In genomic region chr16:53881371-53881770, GRCh38 we compare ENCODE assay signal across 17 cellular contexts.
DNase-seq lines count a peak whose midpoint lies in the region; ATAC-seq, FAIRE-seq and TF ChIP-seq lines count a peak whose summit lies in the region.
"Had no signal": no experiment of that assay in that cellular context is flagged by ENCODE, and none has a peak within 500 bp of the region (broad histone marks: within the 10 kb centered on the region; RNA-seq: fewer than 3 reads in every experiment).

No MANE protein-coding gene starts in this region.

- H3T11ph ChIP-seq in H9 (ENCODE audit: low read length) = no peak overlapping the region

- 61% methylated on average over 2 of the region's 2 CpGs for WGBS in A549 (ENCODE audit: missing lambda C conversion rate)
- WGBS in tibial nerve, 2 donors = 84 to 86% methylated on average over 2 of the region's 2 CpGs
- WGBS in H9 (ENCODE audit: extremely low coverage, insufficient read length, low lambda C conversion rate) = no CpG with 5 or more reads among the region's 2 CpGs

- no peak overlapping the region for H2BK15ac ChIP-seq in H9 (ENCODE audit: low read depth, low read length)

- H3K9ac ChIP-seq in HCT116 (ENCODE audit: low read length) = no peak overlapping the region
- peak overlapping the region; percentile 50 for H3K9ac ChIP-seq in adipocyte (ENCODE audit: low read length)
- no peak overlapping the region for H3K9ac ChIP-seq in H9 (ENCODE audit: extremely low read depth, insufficient read length, low read length)
- H3K9ac ChIP-seq in MM.1S (ENCODE audit: low read length) = no peak overlapping the region

- no peak overlapping the region for H3K18ac ChIP-seq in H9 (ENCODE audit: insufficient read length, low read depth, low read length)

- H3K4me2 ChIP-seq in A549 = peak overlapping the region; percentile 37; the same call in 2 of the 3 replicates
- no peak overlapping the region for H3K4me2 ChIP-seq in HCT116 (ENCODE audit: low read length)
- H3K4me2 ChIP-seq in H9 (ENCODE audit: insufficient read depth, insufficient read length, low read length) = no peak overlapping the region
- no peak overlapping the region for H3K4me2 ChIP-seq in MM.1S (ENCODE audit: low read depth, low read length)

- no peak overlapping the region for H2AK5ac ChIP-seq in H9 (ENCODE audit: insufficient read length, low read length)

- no peak overlapping the region for H3K27ac Mint-ChIP-seq in H9
- H3K27ac Mint-ChIP-seq: activated T-helper 2 cell treated with anti-CD3 and anti-CD28 coated beads, Interferon-gamma antibody, Interleukin-2, Interleukin-4, amounts not matched to agents 10 μg/mL and 5 μg/mL and 100 μg/mL, durations not matched to agents 14 hours and 24 hours and 36 hours had no signal

- H3K9me3 ChIP-seq in A549 (no peaks in the 10 kb centered on the region), HCT116 (ENCODE audit: control insufficient read depth in 1 of 2, insufficient read depth in 1 of 2, low read depth in 1 of 2, low read length in 2 of 2) (no peaks in the 10 kb centered on the region), adipocyte (ENCODE audit: control insufficient read depth, low read length) (no peaks in the 10 kb centered on the region), tibial nerve (no peaks in the 10 kb centered on the region), H9 (ENCODE audit: control insufficient read depth, low read depth, low read length) (no peaks in the 10 kb centered on the region), MM.1S (replicated peaks; ENCODE audit: insufficient read depth, low read length) (no peaks in the 10 kb centered on the region)
- H3K9me3 ChIP-seq: body of pancreas, spleen, thyroid gland had no signal

- no peaks in the 10 kb centered on the region for H3F3A ChIP-seq in MM.1S (ENCODE audit: insufficient read depth, low read length)

- H4K20me1 ChIP-seq in HCT116 (ENCODE audit: insufficient read depth) = no peaks in the 10 kb centered on the region
- no peaks in the 10 kb centered on the region for H4K20me1 ChIP-seq in H9 (ENCODE audit: control insufficient read depth, insufficient read depth, insufficient read length)
- no peaks in the 10 kb centered on the region for H4K20me1 ChIP-seq in MM.1S (ENCODE audit: insufficient read depth, low read length)

- no peak overlapping the region for H4K8ac ChIP-seq in H9 (replicated peaks; ENCODE audit: insufficient read length, low read depth, low read length)

- no peak overlapping the region for H3K4ac ChIP-seq in H9 (ENCODE audit: low read depth, low read length)

- H3K79me1 ChIP-seq in H9 (ENCODE audit: insufficient read depth, low read depth, low read length, poor library complexity, severe bottlenecking) = no peaks in the 10 kb centered on the region

- BruUV-seq in HCT116 (replicated peaks; lab: Mats Ljungman, UMichigan) = no TSS peak

- FAIRE-seq in A549 (lab: Jason Lieb, UNC) = no peak
- FAIRE-seq in HTR-8/SVneo (lab: Jason Lieb, UNC) = no peak
- FAIRE-seq: A204.1, GM12878 had no signal

- CTCF ChIA-PET in A549 (lab: Yijun Ruan, JAX) = interaction anchor here (1.1 kb wide), 1 partner anchor 9 kb away, joined by 4 read pairs; no protein-coding TSS in a partner anchor
- CTCF ChIA-PET in HCT116 (lab: Charles Lee) = no interaction called here

- no peak overlapping the region for H3K23ac ChIP-seq in H9 (ENCODE audit: insufficient read length, low read depth, low read length)

- H3K4me3 ChIP-seq in A549 = no peak overlapping the region
- H3K4me3 ChIP-seq in HCT116 (replicated peaks in 1 of 2; ENCODE audit: low read depth in 1 of 2, low read length in 2 of 2) = no peak overlapping the region
- no peak overlapping the region for H3K4me3 ChIP-seq in adipocyte (ENCODE audit: low read length)
- H3K4me3 ChIP-seq in fibroblast of villous mesenchyme (ENCODE audit: low read depth, low read length) = no peak overlapping the region
- no peak overlapping the region for H3K4me3 ChIP-seq in tibial nerve
- H3K4me3 ChIP-seq in MM.1S (ENCODE audit: low read length) = no peak overlapping the region
- H3K4me3 ChIP-seq: body of pancreas, GM12878, spleen, thyroid gland had no signal

- intact Hi-C loops in HCT116 (cut with micrococcal nuclease) = no loop called here

- H2BK12ac ChIP-seq in H9 (ENCODE audit: insufficient read length, low read depth, low read length) = no peak overlapping the region

- H3K79me2 ChIP-seq in HCT116 (ENCODE audit: insufficient read depth, low read length) (no peaks in the 10 kb centered on the region), H9 (ENCODE audit: insufficient read depth, low read length) (no peaks in the 10 kb centered on the region), MM.1S (ENCODE audit: low read length) (no peaks in the 10 kb centered on the region)

- no peaks in the 10 kb centered on the region for H3K23me2 ChIP-seq in H9 (ENCODE audit: insufficient read length, low read depth, low read length, poor library complexity, severe bottlenecking)

- H2BK120ac ChIP-seq in H9 (ENCODE audit: low read depth, low read length, poor library complexity, severe bottlenecking) = no peak overlapping the region

- H3K4me3 Mint-ChIP-seq in H9 = no peak overlapping the region

- no peaks in the 10 kb centered on the region for H3K9me3 Mint-ChIP-seq in H9
- H3K9me3 Mint-ChIP-seq: activated T-helper 2 cell treated with anti-CD3 and anti-CD28 coated beads, Interferon-gamma antibody, Interleukin-2, Interleukin-4, amounts not matched to agents 10 μg/mL and 5 μg/mL and 100 μg/mL, durations not matched to agents 14 hours and 24 hours and 36 hours had no signal

- H2BK5ac ChIP-seq in H9 (ENCODE audit: insufficient read length, low read length) = no peak overlapping the region

- ATAC-seq in A549 (peak; percentile 73 to 100), HCT116 (no peak)
- ATAC-seq: body of pancreas, GM12878 had no signal

- RAD21 ChIA-PET in HCT116 (lab: Charles Lee; ENCODE audit: low non-redundant PET in 1 of 2, low total read pairs in 2 of 2, uncharacterized antibody in 2 of 2, unreplicated experiment in 2 of 2) = no interaction called here

- H3K4me1 ChIP-seq in A549 (peaks cover 16% of the 10 kb centered on the region; the same call in 2 of the 3 replicates), HCT116 (ENCODE audit: control insufficient read depth in 1 of 2, insufficient read depth in 2 of 2, low read length in 2 of 2) (no peaks in the 10 kb centered on the region), adipocyte (ENCODE audit: control insufficient read depth, insufficient read depth, low read length) (peaks cover 27% of the 10 kb centered on the region), tibial nerve (peaks cover 0 to 7% (median 0%) of the 10 kb centered on the region in 4 donors), H9 (ENCODE audit: insufficient read depth, low read length) (no peaks in the 10 kb centered on the region), MM.1S (ENCODE audit: low read length) (no peaks in the 10 kb centered on the region)
- H3K4me1 ChIP-seq: spleen, thyroid gland had no signal

- H3K27ac ChIP-seq in A549 (peak overlapping the region; percentile 63 to 73; a peak in 5 of 6 replicates), HCT116 (ENCODE audit: low read depth, low read length) (no peak overlapping the region), tibial nerve (no peak overlapping the region), H9 (ENCODE audit: insufficient read length, low read depth, low read length) (no peak overlapping the region), MM.1S (ENCODE audit: low read length) (no peak overlapping the region)
- H3K27ac ChIP-seq: body of pancreas, spleen, thyroid gland had no signal

- no peak overlapping the region for H3K14ac ChIP-seq in H9 (ENCODE audit: insufficient read depth, low read length)

- H3K27me3 ChIP-seq in HCT116 (ENCODE audit: insufficient read depth, low read length) = no peaks in the 10 kb centered on the region
- H3K27me3 ChIP-seq in adipocyte (replicated peaks; ENCODE audit: control insufficient read depth, insufficient read depth, low read length) = no peaks in the 10 kb centered on the region
- no peaks in the 10 kb centered on the region for H3K27me3 ChIP-seq in tibial nerve
- H3K27me3 ChIP-seq in H9 (ENCODE audit: insufficient read depth, low read length) = no peaks in the 10 kb centered on the region
- H3K27me3 ChIP-seq in MM.1S (replicated peaks; ENCODE audit: insufficient read depth, low read length) = no peaks in the 10 kb centered on the region
- H3K27me3 ChIP-seq: body of pancreas, spleen, thyroid gland had no signal

- no peak for TF ChIP-seq POLR2A in A549 (IDR thresholded peaks at IDR 0.05; ENCODE audit: low read length)
- TF ChIP-seq POLR2A in HCT116 (IDR thresholded peaks at IDR 0.05; ENCODE audit: borderline replicate concordance, extremely low read depth, insufficient read depth, insufficient read length) = no peak
- TF ChIP-seq POLR2A in tibial nerve (IDR thresholded peaks at IDR 0.05) = no peak

- H3K27me3 Mint-ChIP-seq in H9 (ENCODE audit: low read depth) = no peaks in the 10 kb centered on the region

- H3K36me3 Mint-ChIP-seq in H9 (ENCODE audit: insufficient read depth in 1 of 3, low read depth in 3 of 3) = peaks cover 5 to 18% (median 9%) of the 10 kb centered on the region in 3 experiments; a peak in 5 of 7 replicates

- no peak overlapping the region for H4K5ac ChIP-seq in H9 (ENCODE audit: insufficient read length, low read depth, low read length)

- TF ChIP-seq EP300 in A549 (IDR thresholded peaks at IDR 0.05) (peak; percentile 44 to 59; a peak in 2 of 5 replicates), tibial nerve (IDR thresholded peaks at IDR 0.05) (no peak)

- H3K4me1 Mint-ChIP-seq in H9 = no peaks in the 10 kb centered on the region

- H3K56ac ChIP-seq in H9 (ENCODE audit: insufficient read length, low read depth, low read length) = no peak overlapping the region

- DNase-seq in A549 (ENCODE audit: low read depth in 1 of 2, low spot score in 1 of 2) (peak; percentile 13 to 74), HCT116 (ENCODE audit: low read depth, low spot score) (peak; percentile 44), adipocyte (ENCODE audit: low read depth) (peak; percentile 76), fibroblast of villous mesenchyme (ENCODE audit: low read depth) (peak; percentile 82), tibial nerve (ENCODE audit: low spot score in 2 of 2) (no peak), HTR-8/SVneo (ENCODE audit: insufficient read length, low spot score) (no peak), H9 (no peak), MM.1S (no peak)
- DNase-seq: activated CD4-positive, alpha-beta T cell treated with anti-CD3 and anti-CD28 coated beads, Interleukin-2, amount 50 U/mL, for 48 hours; body of pancreas; DMS 273 treated with DMSO at 0.1 percent for 48 hours; RPMI8226; spleen; thyroid gland had no signal

- no peaks in the 10 kb centered on the region for H3K36me3 ChIP-seq in HCT116 (ENCODE audit: control insufficient read depth in 1 of 2, insufficient read depth in 2 of 2, low read length in 2 of 2)
- peaks cover 6% of the 10 kb centered on the region for H3K36me3 ChIP-seq in adipocyte (ENCODE audit: control insufficient read depth, insufficient read depth, low read length, severe bottlenecking)
- H3K36me3 ChIP-seq in tibial nerve = peaks cover 0 to 48% (median 0%) of the 10 kb centered on the region in 3 donors
- no peaks in the 10 kb centered on the region for H3K36me3 ChIP-seq in MM.1S (replicated peaks; ENCODE audit: insufficient read depth, low read length)

- no peak overlapping the region for H4K91ac ChIP-seq in H9 (ENCODE audit: insufficient read length, low read depth, low read length)

- TF ChIP-seq CTCF in A549 (IDR thresholded peaks at IDR 0.05) (no peak), HCT116 (IDR thresholded peaks at IDR 0.05 in 2 of 3, conservative IDR thresholded peaks at IDR 0.05 in 1 of 3; ENCODE audit: borderline replicate concordance in 1 of 3, insufficient read depth in 1 of 3, low read depth in 2 of 3, low read length in 2 of 3) (no peak), fibroblast of villous mesenchyme (IDR thresholded peaks at IDR 0.05; ENCODE audit: insufficient read depth, low read depth, low read length) (no peak), tibial nerve (IDR thresholded peaks at IDR 0.05) (no peak), H9 (conservative IDR thresholded peaks at IDR 0.05) (no peak), MM.1S (IDR thresholded peaks at IDR 0.05; ENCODE audit: low read length) (no peak)

- H2AFZ ChIP-seq in HCT116 (ENCODE audit: low read depth, low read length, poor library complexity, severe bottlenecking) (no peak overlapping the region), H9 (ENCODE audit: low read length) (no peak overlapping the region), MM.1S (ENCODE audit: low read length) (no peak overlapping the region)

- H2BK20ac ChIP-seq in H9 (ENCODE audit: low read depth, low read length, poor library complexity, severe bottlenecking) = no peak overlapping the region

- POLR2A ChIA-PET in A549 (lab: Yijun Ruan, JAX) (no interaction called here), HCT116 (lab: Charles Lee) (no interaction called here)

- H3K9me2 ChIP-seq in HCT116 (ENCODE audit: insufficient read depth) (no peaks in the 10 kb centered on the region), MM.1S (replicated peaks; ENCODE audit: insufficient read depth, low read length) (no peaks in the 10 kb centered on the region)

- TF ChIP-seq RAD21 in A549 (conservative IDR thresholded peaks at IDR 0.05 in 1 of 2, IDR thresholded peaks at IDR 0.05 in 1 of 2) (no peak; a peak in 1 of 5 replicates), HCT116 (IDR thresholded peaks at IDR 0.05; ENCODE audit: low read depth) (no peak)

Comparison
In these comparisons a context has a peak if more than half of its experiments do, and no peak if none do; other contexts are left out.
1. DNase-seq: peak in A549 (2 of 2), HCT116 (single experiment), adipocyte (single experiment) and fibroblast of villous mesenchyme (single experiment); none in tibial nerve (0 of 2), HTR-8/SVneo (single experiment), H9 (single experiment) and MM.1S (single experiment).
2. H3K27ac ChIP-seq: peak in A549 (2 of 2); none in HCT116 (single experiment), tibial nerve (0 of 4), H9 (single experiment) and MM.1S (single experiment).
3. Of the 6 proteins assayed by ChIP-seq in both A549 and HCT116: peak only in A549: none; only in HCT116: MAX; in both: none; in neither: 4; mixed calls (peak in some experiments, not most) for 1.